24 cellular contexts compared by ENCODE assay signal in genomic region chr3:13062647-13063046, GRCh38.
"Had no signal": no experiment of that assay in that cellular context is flagged by ENCODE, and none has a peak within 500 bp of the region (broad histone marks: within the 10 kb centered on the region; RNA-seq: fewer than 3 reads in every experiment).

No MANE protein-coding gene starts in this region.

- H3K36me3 ChIP-seq: ascending aorta, brain microvascular endothelial cell, left lung, ovary, prostate gland, upper lobe of left lung had no signal

- ATAC-seq: activated CD8-positive, alpha-beta T cell treated with anti-CD3 and anti-CD28 coated beads, Interleukin-2, amount 10 ng/mL, durations not matched to agents 7 days and 5 days; activated naive CD4-positive, alpha-beta T cell treated with anti-CD3 and anti-CD28 coated beads, Interleukin-2, amount 50 U/mL, for 72 hours; activated T-helper 17 cell treated with anti-CD3 and anti-CD28 coated beads, Interleukin-2, amount 50 U/mL, for 72 hours; left lung; natural killer cell; T-helper 17 cell had no signal

- H3K4me3 Mint-ChIP-seq: activated CD8-positive, alpha-beta T cell treated with anti-CD3 and anti-CD28 coated beads, Interleukin-2, amount 10 ng/mL, durations not matched to agents 7 days and 5 days; activated T-helper 17 cell treated with anti-CD3 and anti-CD28 coated beads, Interleukin-2, amount 50 U/mL, for 72 hours; natural killer cell; T-helper 17 cell had no signal

- H3K27me3 ChIP-seq: ascending aorta, brain microvascular endothelial cell, hepatocyte, left lung, ovary, spleen, testis, upper lobe of left lung had no signal

- H3K4me3 ChIP-seq: ascending aorta, hepatocyte, left lung, lung, ovary, prostate gland, spleen, testis, upper lobe of left lung had no signal

- H3K27ac ChIP-seq: ascending aorta, brain microvascular endothelial cell, hepatocyte, left lung, ovary, prostate gland, spleen, testis, upper lobe of left lung had no signal

- H3K9me3 Mint-ChIP-seq: activated naive CD4-positive, alpha-beta T cell treated with anti-CD3 and anti-CD28 coated beads, Interleukin-2, amount 50 U/mL, for 72 hours; activated T-helper 17 cell treated with anti-CD3 and anti-CD28 coated beads, Interleukin-2, amount 50 U/mL, for 72 hours; natural killer cell had no signal

- H3K4me1 ChIP-seq: ascending aorta, left lung, prostate gland, testis, upper lobe of left lung had no signal

- H2AFZ ChIP-seq: hepatocyte had no signal

- DNase-seq: activated CD4-positive, alpha-beta T cell treated with anti-CD3 and anti-CD28 coated beads for 1 hour; activated CD4-positive, alpha-beta T cell treated with anti-CD3 and anti-CD28 coated beads, Interleukin-2, amount 50 U/mL, for 1 hour; activated CD8-positive, alpha-beta T cell treated with anti-CD3 and anti-CD28 coated beads, Interleukin-2, amount 10 ng/mL, durations not matched to agents 7 days and 5 days; brain microvascular endothelial cell; caudate nucleus; dermis blood vessel endothelial cell; effector CD8-positive, alpha-beta T cell; glutamatergic neuron; kidney glomerular epithelial cell; natural killer cell; ovary; spleen; stimulated activated CD4-positive, alpha-beta T cell treated with anti-CD3 and anti-CD28 coated beads, Interleukin-4, amount 100 ng/mL, for 1 hour; stimulated activated naive CD4-positive, alpha-beta T cell; T-helper 17 cell; testis; upper lobe of left lung had no signal

- H3K4me1 Mint-ChIP-seq: activated T-helper 17 cell treated with anti-CD3 and anti-CD28 coated beads, Interleukin-2, amount 50 U/mL, for 72 hours had no signal

- H3K9me3 ChIP-seq: ascending aorta, left lung, ovary, prostate gland, spleen, testis, upper lobe of left lung had no signal

- H3K27me3 Mint-ChIP-seq: activated T-helper 17 cell treated with anti-CD3 and anti-CD28 coated beads, Interleukin-2, amount 50 U/mL, for 72 hours; T-helper 17 cell had no signal

- H3K4me2 ChIP-seq: hepatocyte had no signal

- H3K79me2 ChIP-seq: hepatocyte had no signal

- H3K36me3 Mint-ChIP-seq: activated naive CD4-positive, alpha-beta T cell treated with anti-CD3 and anti-CD28 coated beads, Interleukin-2, amount 50 U/mL, for 72 hours; natural killer cell had no signal

- H3K27ac Mint-ChIP-seq: activated CD8-positive, alpha-beta T cell treated with anti-CD3 and anti-CD28 coated beads, Interleukin-2, amount 10 ng/mL, durations not matched to agents 7 days and 5 days; activated T-helper 17 cell treated with anti-CD3 and anti-CD28 coated beads, Interleukin-2, amount 50 U/mL, for 72 hours; natural killer cell; T-helper 17 cell had no signal
